ENCODE assay signal across 17 cellular contexts in genomic region chr2:221461911-221462310, GRCh38.
DNase-seq lines count a peak whose midpoint lies in the region; ATAC-seq lines count a peak whose summit lies in the region.
"Had no signal": no experiment of that assay in that cellular context is flagged by ENCODE, and none has a peak within 500 bp of the region (broad histone marks: within the 10 kb centered on the region; RNA-seq: fewer than 3 reads in every experiment).

No MANE protein-coding gene starts in this region.

- H3K9ac ChIP-seq in mesenchymal stem cell (ENCODE audit: low read length): no peak overlapping the region
- H3K9ac ChIP-seq: SK-N-SH had no signal

- intact Hi-C loops in left cardiac atrium (cut with DNase I): no loop called here

- ATAC-seq in HG03442 (IDR thresholded peaks at IDR 0.05; ENCODE audit: unreplicated experiment): no peak
- ATAC-seq in left cardiac atrium: no peak
- ATAC-seq: HCT116, PC-3, Right ventricle myocardium inferior had no signal

- H3K27ac ChIP-seq in mesenchymal stem cell (ENCODE audit: low read length, poor library complexity, severe bottlenecking): no peak overlapping the region
- H3K27ac ChIP-seq: HL-60 had no signal

- no peak overlapping the region for H2BK5ac ChIP-seq in mesenchymal stem cell (ENCODE audit: low read depth, low read length, poor library complexity, severe bottlenecking)

- no peak overlapping the region for H2BK12ac ChIP-seq in mesenchymal stem cell (ENCODE audit: low read length in 2 of 2)

- H3K14ac ChIP-seq in mesenchymal stem cell (ENCODE audit: low read length in 2 of 2): no peak overlapping the region

- no peak overlapping the region for H3K4me3 ChIP-seq in mesenchymal stem cell (ENCODE audit: insufficient read depth in 1 of 2, low read depth in 1 of 2, low read length in 2 of 2)

- no peak overlapping the region for H2AFZ ChIP-seq in mesenchymal stem cell (ENCODE audit: low read depth, low read length)

- H3K23ac ChIP-seq in mesenchymal stem cell (ENCODE audit: low read length in 2 of 2): no peak overlapping the region

- H3K4me1 ChIP-seq in mesenchymal stem cell (ENCODE audit: control insufficient read depth, insufficient read depth, low read depth, low read length): peaks cover 2% of the 10 kb centered on the region

- peak; percentile 20 for DNase-seq in ELR (ENCODE audit: low read depth)
- DNase-seq in SW480 (ENCODE audit: low spot score): peak; percentile 20
- peak; percentile 72 for DNase-seq in foreskin melanocyte
- no peak for DNase-seq in mesenchymal stem cell
- no peak for DNase-seq in RPMI8226
- DNase-seq in left cardiac atrium: no peak
- DNase-seq: DMS53, KBM-7, NCI-H1048, NCI-H345, NCI-H748 treated with DMSO at 0.1 percent for 48 hours, PC-3, SK-N-SH had no signal

- H2AK5ac ChIP-seq in mesenchymal stem cell (ENCODE audit: low read length, severe bottlenecking): no peak overlapping the region

- no peak overlapping the region for H4K8ac ChIP-seq in mesenchymal stem cell (ENCODE audit: low read length)

- H3K4ac ChIP-seq in mesenchymal stem cell (ENCODE audit: low read depth in 1 of 2, low read length in 2 of 2): no peak overlapping the region

- H4K91ac ChIP-seq in mesenchymal stem cell (ENCODE audit: low read length): no peak overlapping the region

- no peaks in the 10 kb centered on the region for H3K27me3 ChIP-seq in mesenchymal stem cell (ENCODE audit: control insufficient read depth in 1 of 2, insufficient read depth in 1 of 2, low read length in 2 of 2)

- no peak overlapping the region for H3K4me2 ChIP-seq in mesenchymal stem cell (ENCODE audit: low read length, poor library complexity, severe bottlenecking)
- H3K4me2 ChIP-seq: SK-N-SH had no signal

- WGBS in mesenchymal stem cell: no CpG with 5 or more reads among the region's 1 CpG

- H3K18ac ChIP-seq in mesenchymal stem cell (ENCODE audit: low read depth in 1 of 2, low read length in 2 of 2): no peak overlapping the region

- H2BK120ac ChIP-seq in mesenchymal stem cell (ENCODE audit: low read depth, low read length): no peak overlapping the region

- no peak overlapping the region for H2BK15ac ChIP-seq in mesenchymal stem cell (ENCODE audit: low read depth, poor library complexity, severe bottlenecking)

- no peaks in the 10 kb centered on the region for H3K9me3 ChIP-seq in mesenchymal stem cell (ENCODE audit: control insufficient read depth, low read length)
- H3K9me3 ChIP-seq: SK-N-SH had no signal

- peaks cover 2 to 5% of the 10 kb centered on the region in 2 experiments for H3K36me3 ChIP-seq in mesenchymal stem cell (ENCODE audit: control insufficient read depth in 1 of 2, insufficient read depth in 2 of 2, low read depth in 1 of 2, low read length in 2 of 2)

- peaks cover 34% of the 10 kb centered on the region for H3K79me1 ChIP-seq in mesenchymal stem cell (replicated peaks; ENCODE audit: low read length, poor library complexity, severe bottlenecking)

Comparison
In these comparisons a context has a peak if more than half of its experiments do, and no peak if none do; other contexts are left out.
1. DNase-seq: peak in ELR (single experiment), SW480 (single experiment) and foreskin melanocyte (single experiment); none in mesenchymal stem cell (single experiment), RPMI8226 (single experiment) and left cardiac atrium (single experiment).